ENCODE assay signal across 18 cellular contexts in the genomic region with DNA sequence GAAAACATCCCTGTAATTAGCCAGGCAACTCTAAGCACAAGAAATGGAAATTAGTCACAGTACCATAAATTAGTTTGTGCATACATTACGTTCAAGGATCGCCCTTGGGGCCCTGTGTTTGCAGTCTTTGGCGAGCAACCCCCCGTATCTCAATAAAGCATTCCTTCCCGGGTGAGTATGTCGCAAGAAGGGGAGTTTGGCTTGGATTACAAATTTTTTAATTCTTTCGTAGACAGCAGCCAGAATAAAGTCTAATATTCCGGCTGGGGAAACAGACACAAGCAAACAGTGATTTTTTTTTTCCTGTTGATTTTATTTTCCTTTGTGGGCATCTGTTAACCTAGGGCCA.
"Had no signal": no experiment of that assay in that cellular context is flagged by ENCODE, and none has a peak within 500 bp of the region (broad histone marks: within the 10 kb centered on the region; RNA-seq: fewer than 3 reads in every experiment).

No MANE protein-coding gene starts in this region.

- H3K9ac ChIP-seq: parathyroid adenoma had no signal

- H3K4me1 ChIP-seq: breast epithelium, gastroesophageal sphincter, parathyroid adenoma, transverse colon had no signal

- H2AFZ ChIP-seq: parathyroid adenoma had no signal

- FAIRE-seq: keratinocyte had no signal

- H3K27ac ChIP-seq: breast epithelium, epithelial cell of prostate, gastroesophageal sphincter, parathyroid adenoma, transverse colon had no signal

- H3K36me3 ChIP-seq: breast epithelium, gastroesophageal sphincter, transverse colon had no signal

- DNase-seq: activated CD4-positive, alpha-beta T cell treated with anti-CD3 and anti-CD28 coated beads for 4 hours; activated CD8-positive, alpha-beta T cell treated with anti-CD3 and anti-CD28 coated beads for 36 hours; activated gamma-delta T cell; activated T-cell treated with anti-CD3 and anti-CD28 coated beads, Interleukin-2, amount 50 U/mL, for 48 hours; amygdala; dermis blood vessel endothelial cell; nephron progenitor cell; stimulated activated CD4-positive, alpha-beta T cell treated with anti-CD3 and anti-CD28 coated beads, Interleukin-15, amount 100 ng/mL, for 24 hours; stimulated activated CD4-positive, alpha-beta T cell treated with anti-CD3 and anti-CD28 coated beads, Interleukin-4, amount 100 ng/mL, for 1 hour; stimulated activated naive B cell treated with anti-CD40 and anti-IgM and Interleukin-4, amounts not matched to agents 10 μg/mL and 1 μg/mL and 100 μg/mL, for 72 hours; T-helper 17 cell; transverse colon had no signal

- H3K4me3 ChIP-seq: gastroesophageal sphincter, skin epidermis, transverse colon had no signal

- H3K79me2 ChIP-seq: parathyroid adenoma had no signal

- ATAC-seq: activated CD8-positive, alpha-beta T cell treated with anti-CD3 and anti-CD28 coated beads for 36 hours; gastroesophageal sphincter; stimulated activated naive B cell treated with anti-CD40 and anti-IgM and Interleukin-4, amounts not matched to agents 10 μg/mL and 1 μg/mL and 100 μg/mL, for 72 hours; T-helper 17 cell had no signal

- H3K9me3 ChIP-seq: breast epithelium, gastroesophageal sphincter, transverse colon had no signal
